In genomic region chr1:4825841-4826450, GRCh38 we compare ENCODE assay signal across 1 cellular context.
TF ChIP-seq lines count a peak whose summit lies in the region.

No MANE protein-coding gene starts in this region.

TF ChIP-seq in HCT116, 20 proteins besides CTCF, POLR2A, EP300 and RAD21 (continued from another document):
- TF ChIP-seq MAX (IDR thresholded peaks at IDR 0.05), result no peak
- no peak for TF ChIP-seq EGR1 (IDR thresholded peaks at IDR 0.05; ENCODE audit: low read depth)
- no peak for TF ChIP-seq ELF1 (IDR thresholded peaks at IDR 0.05; ENCODE audit: borderline replicate concordance, low read depth)
- TF ChIP-seq YY1 (IDR thresholded peaks at IDR 0.05; ENCODE audit: extremely low read depth, insufficient replicate concordance, low read depth, low read length), result no peak
- TF ChIP-seq FOSL1 (IDR thresholded peaks at IDR 0.05; ENCODE audit: low read depth), result no peak
